17 cellular contexts compared by ENCODE assay signal in the genomic region with DNA sequence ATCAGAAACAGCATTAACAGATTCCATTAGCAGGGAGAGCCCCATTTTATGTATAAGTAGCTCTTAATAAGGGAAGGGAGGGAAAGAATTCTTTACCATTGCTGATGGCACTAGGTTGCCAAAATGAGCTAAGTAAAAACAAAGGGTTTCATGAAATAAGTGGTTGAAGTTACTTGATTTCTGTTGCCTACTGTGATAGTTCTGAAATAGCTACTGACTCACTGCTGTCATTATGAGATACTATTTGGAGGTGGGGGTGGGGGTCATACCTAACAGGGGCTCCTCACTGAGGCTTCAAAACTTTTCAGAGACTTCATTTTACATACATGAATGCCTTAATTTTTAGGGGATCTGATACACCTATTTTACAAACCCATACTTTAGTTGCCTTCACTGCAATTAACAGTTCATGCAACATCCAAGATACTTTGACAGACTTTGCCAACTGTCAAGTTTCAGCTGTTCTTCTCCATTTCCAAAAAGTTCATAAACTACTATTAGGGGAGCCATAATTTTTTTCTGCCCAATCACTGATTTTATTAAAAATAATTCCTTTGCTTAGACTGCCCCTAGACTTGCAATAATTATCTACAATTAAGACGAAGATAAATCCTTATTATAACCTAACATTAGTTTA. TPM values are rescaled to one million over a fixed set of nuclear protein-coding genes. Genes with fewer than 3 reads are reported as not detected.
DNase-seq lines count a peak whose midpoint lies in the region; ATAC-seq, FAIRE-seq and TF ChIP-seq lines count a peak whose summit lies in the region.
"Had no signal": no experiment of that assay in that cellular context is flagged by ENCODE, and none has a peak within 500 bp of the region (broad histone marks: within the 10 kb centered on the region; RNA-seq: fewer than 3 reads in every experiment).

No MANE protein-coding gene starts in this region.

- TF ChIP-seq POLR2A in K562 (conservative IDR thresholded peaks at IDR 0.05), result no peak

- DNase-seq in K562 (ENCODE audit: extremely low read depth in 1 of 4, low spot score in 3 of 4) (peak in 1 of 4 experiments; percentile 18), nephron progenitor cell (no peak), GF-D8 (lab: John Stamatoyannopoulos, UW) (no peak), activated T-cell treated with anti-CD3 and anti-CD28 coated beads for 4 hours (no peak)
- DNase-seq in activated naive CD4-positive, alpha-beta T cell treated with anti-CD3 and anti-CD28 coated beads, Interleukin-2, amount 50 U/mL, for 16 hours, result no peak
- DNase-seq: activated CD4-positive, alpha-beta T cell treated with anti-CD3 and anti-CD28 coated beads, Interleukin-2, amount 10 ng/mL, durations not matched to agents 7 days and 5 days; activated CD8-positive, alpha-beta memory T cell treated with anti-CD3 and anti-CD28 coated beads, Interleukin-2, amount 50 U/mL, for 48 hours; anterior cingulate cortex; Caco-2; left lung; NCI-H1417 treated with DMSO at 0.1 percent for 48 hours; NCI-H2171 treated with DMSO at 0.1 percent for 48 hours; stimulated activated CD4-positive, alpha-beta T cell treated with anti-CD3 and anti-CD28 coated beads, Interleukin-4, amount 100 ng/mL, for 1 hour; T-cell had no signal

- no peak for FAIRE-seq in K562 (lab: Jason Lieb, UNC)

- H3K27ac Mint-ChIP-seq in nephron progenitor cell, result peak overlapping the region; percentile 7
- H3K27ac Mint-ChIP-seq: activated CD4-positive, alpha-beta T cell treated with anti-CD3 and anti-CD28 coated beads, Interleukin-2, amount 10 ng/mL, durations not matched to agents 7 days and 5 days; T-cell had no signal

- POLR2A ChIA-PET in K562 (lab: Yijun Ruan, JAX), result interaction anchor here (0.9 kb wide), 1 partner anchor 16 kb away, joined by 3 read pairs; no protein-coding TSS in a partner anchor

- 38% methylated on average over 1 of the region's 1 CpG for WGBS in K562 (ENCODE audit: insufficient coverage, low coverage, missing lambda C conversion rate)

- H3K9ac ChIP-seq in BLaER1 treated with 17β-estradiol and CSF1 and Interleukin-3, amounts not matched to agents 10 nM and 100 nM, result no peak overlapping the region
- H3K9ac ChIP-seq in HUES48 (ENCODE audit: low read depth, low read length) (no peak overlapping the region), K562 (ENCODE audit: insufficient read depth in 1 of 2, low read depth in 2 of 2, low read length in 2 of 2) (no peak overlapping the region)

- H3K27ac ChIP-seq in BLaER1 treated with 17β-estradiol and CSF1 and Interleukin-3, amounts not matched to agents 10 nM and 100 nM, result no peak overlapping the region
- H3K27ac ChIP-seq in HUES48 (ENCODE audit: low read depth, low read length), result no peak overlapping the region
- no peak overlapping the region for H3K27ac ChIP-seq in K562 (ENCODE audit: extremely low read depth, low read depth, low read length)
- H3K27ac ChIP-seq: coronary artery, left lung had no signal

- peaks cover 0 to 6% (median 0%) of the 10 kb centered on the region in 11 experiments; a peak in 3 of 22 replicates for H3K9me3 ChIP-seq in BLaER1 treated with 17β-estradiol and CSF1 and Interleukin-3, amounts not matched to agents 10 nM and 100 nM (replicated peaks in 1 of 11)
- H3K9me3 ChIP-seq in HUES48 (ENCODE audit: control insufficient read depth, insufficient read depth, low read length), result no peaks in the 10 kb centered on the region
- H3K9me3 ChIP-seq in K562 (replicated peaks; ENCODE audit: control insufficient read depth, insufficient read depth, low read depth, low read length), result no peaks in the 10 kb centered on the region
- H3K9me3 ChIP-seq: Caco-2, left lung had no signal

- in situ Hi-C loops in K562 (cut with MboI), result no loop called here

- H3K4me2 ChIP-seq in BLaER1 treated with 17β-estradiol and CSF1 and Interleukin-3, amounts not matched to agents 10 nM and 100 nM, result peak overlapping the region; percentile 51 to 98 (median 92)
- H3K4me2 ChIP-seq in K562 (ENCODE audit: insufficient read depth, low read length), result peak overlapping the region; percentile 43; the same call in 1 of the 2 replicates

- no peak for TF ChIP-seq RAD21 in K562 (CRISPR knock-in tag; conservative IDR thresholded peaks at IDR 0.05 in 1 of 2, IDR thresholded peaks at IDR 0.05 in 1 of 2)

- H3K4me1 ChIP-seq in BLaER1 treated with 17β-estradiol and CSF1 and Interleukin-3, amounts not matched to agents 10 nM and 100 nM, result peaks cover 38 to 52% (median 45%) of the 10 kb centered on the region in 10 experiments
- peaks cover 45% of the 10 kb centered on the region for H3K4me1 ChIP-seq in HUES48 (ENCODE audit: control insufficient read depth, insufficient read depth, low read length)
- H3K4me1 ChIP-seq in K562 (replicated peaks in 1 of 2; ENCODE audit: control insufficient read depth in 2 of 2, insufficient read depth in 2 of 2, low read length in 2 of 2), result peaks cover 18 to 25% of the 10 kb centered on the region in 2 experiments

- H4K20me1 ChIP-seq in BLaER1 treated with 17β-estradiol and CSF1 and Interleukin-3, amounts not matched to agents 10 nM and 100 nM, result peaks cover 0 to 57% (median 21%) of the 10 kb centered on the region in 11 experiments; a peak in 16 of 22 replicates
- H4K20me1 ChIP-seq in K562 (replicated peaks; ENCODE audit: control insufficient read depth, insufficient read depth, low read length), result peaks cover 13% of the 10 kb centered on the region

- no peak overlapping the region for H3K4me3 ChIP-seq in BLaER1 treated with 17β-estradiol and CSF1 and Interleukin-3, amounts not matched to agents 10 nM and 100 nM
- H3K4me3 ChIP-seq in HUES48 (ENCODE audit: low read depth, low read length) (0 out of 2 replicates have a peak overlapping the region, but pooled peaks have one; percentile 24), K562 (no peak overlapping the region)
- H3K4me3 ChIP-seq: coronary artery, left lung had no signal

- peaks cover 29% of the 10 kb centered on the region for H3K36me3 Mint-ChIP-seq in nephron progenitor cell (ENCODE audit: low read depth)
- H3K36me3 Mint-ChIP-seq: T-cell had no signal

- TF ChIP-seq EP300 in K562 (IDR thresholded peaks at IDR 0.05; ENCODE audit: low read length), result no peak

- H3K79me2 ChIP-seq in K562 (ENCODE audit: control insufficient read depth, insufficient read depth, low read length), result peaks cover 84% of the 10 kb centered on the region

- H3K4me1 Mint-ChIP-seq in nephron progenitor cell, result peaks cover 61% of the 10 kb centered on the region

- TF ChIP-seq CTCF in K562 (IDR thresholded peaks at IDR 0.05 in 2 of 3, conservative IDR thresholded peaks at IDR 0.05 in 1 of 3; ENCODE audit: insufficient read depth in 2 of 3, low read depth in 1 of 3, low read length in 3 of 3) (no peak), nephron progenitor cell (IDR thresholded peaks at IDR 0.05) (no peak)

- no TSS peak for BruUV-seq in K562 (replicated peaks; lab: Mats Ljungman, UMichigan)

- CTCF ChIA-PET in K562 (lab: Yijun Ruan, JAX; ENCODE audit: low intra/inter-chr PET ratio), result no interaction called here

- H3K4me3 Mint-ChIP-seq in nephron progenitor cell, result peak overlapping the region; percentile 99
- H3K4me3 Mint-ChIP-seq: activated CD4-positive, alpha-beta T cell treated with anti-CD3 and anti-CD28 coated beads, Interleukin-2, amount 10 ng/mL, durations not matched to agents 7 days and 5 days; T-cell had no signal

- H3K9me1 ChIP-seq in K562 (ENCODE audit: control insufficient read depth, insufficient read depth, low read length), result peaks cover 5% of the 10 kb centered on the region

- H2AFZ ChIP-seq in K562 (ENCODE audit: low read depth, low read length), result no peak overlapping the region

- intact Hi-C loops in K562 (cut with micrococcal nuclease), result no loop called here

- ATAC-seq in K562, result no peak
- ATAC-seq: left lung, T-cell had no signal

- no peaks in the 10 kb centered on the region for H3K27me3 Mint-ChIP-seq in nephron progenitor cell (ENCODE audit: low read depth, poor library complexity)

- peaks cover 0 to 17% (median 10%) of the 10 kb centered on the region in 11 experiments; a peak in 13 of 22 replicates for H3K36me3 ChIP-seq in BLaER1 treated with 17β-estradiol and CSF1 and Interleukin-3, amounts not matched to agents 10 nM and 100 nM
- H3K36me3 ChIP-seq in HUES48 (ENCODE audit: control insufficient read depth, insufficient read depth, low read length), result no peaks in the 10 kb centered on the region
- no peaks in the 10 kb centered on the region for H3K36me3 ChIP-seq in K562 (ENCODE audit: control insufficient read depth, insufficient read depth, low read length)
- H3K36me3 ChIP-seq: left lung had no signal

- H3K9me3 Mint-ChIP-seq in nephron progenitor cell, result no peaks in the 10 kb centered on the region
- H3K9me3 Mint-ChIP-seq: activated CD4-positive, alpha-beta T cell treated with anti-CD3 and anti-CD28 coated beads, Interleukin-2, amount 10 ng/mL, durations not matched to agents 7 days and 5 days; T-cell had no signal

- H3K27me3 ChIP-seq in BLaER1 treated with 17β-estradiol and CSF1 and Interleukin-3, amounts not matched to agents 10 nM and 100 nM, result no peaks in the 10 kb centered on the region
- H3K27me3 ChIP-seq in HUES48 (ENCODE audit: control insufficient read depth, insufficient read depth, low read length) (no peaks in the 10 kb centered on the region), K562 (ENCODE audit: control insufficient read depth in 2 of 2, insufficient read depth in 2 of 2, low read length in 2 of 2) (no peaks in the 10 kb centered on the region)

TF ChIP-seq in K562, 482 proteins besides CTCF, POLR2A, EP300 and RAD21 (continues in another document):
- peak; percentile 80 for TF ChIP-seq MEF2A (IDR thresholded peaks at IDR 0.05; ENCODE audit: control insufficient read depth, low read depth, low read length)

RNA-seq across cellular contexts. Expression of a gene that starts 4.6 kb away (rescaled TPM):
- total RNA-seq in K562 (2011; cell fraction: chromatin; rRNA removed; ENCODE audit: low replicate concordance), result 9.6 and 22.9 TPM in 2 replicates
- 7.6 and 9.0 TPM in 2 replicates for total RNA-seq in K562 (2011; cell fraction: nucleolus; rRNA removed)
- total RNA-seq in K562 (2011; cell fraction: nucleoplasm; rRNA removed), result 10.0 and 12.4 TPM in 2 replicates
- total RNA-seq in K562 (2014; rRNA removed) (9.9 and 11.0 TPM in 2 replicates), K562 (2014; rRNA removed; fragmentation: Illumina TruSeq; extraction: Trizol) (30.1 and 31.0 TPM in 2 replicates), K562 (2015; rRNA removed; fragmentation: Illumina TruSeq; extraction: Trizol) (35.7 and 39.9 TPM in 2 replicates), K562 (2021) (18.6 and 19.2 TPM in 2 replicates)
- polyA plus RNA-seq in K562 (2011; rRNA removed) (9.0 and 9.4 TPM in 2 replicates), K562 (2014; fragmentation: Illumina TruSeq; extraction: Trizol) (13.6 and 14.0 TPM in 2 replicates), K562 (2014; fragmentation: Nextera tagmentation; extraction: Ambion mirVana) (1 to 10 TPM; 6.3 to 8.4 TPM), K562 (2014; rRNA removed) (6.6 and 7.0 TPM in 2 replicates)
- polyA plus RNA-seq in K562 (2011; cell fraction: cytosol; rRNA removed), result 1.9 and 3.7 TPM in 2 replicates
- polyA plus RNA-seq in K562 (2011; cell fraction: nucleus; rRNA removed), result 2.7 and 3.4 TPM in 2 replicates
- 5.8 and 13.7 TPM in 2 replicates for polyA plus RNA-seq in K562 (2012)
- 36.1 and 36.9 TPM in 2 replicates for polyA minus RNA-seq in K562 (2011; rRNA and poly(A)+ RNA removed)
- 21.1 and 21.9 TPM in 2 replicates for polyA minus RNA-seq in K562 (2011; cell fraction: cytosol; rRNA and poly(A)+ RNA removed)
- 10.6 and 18.3 TPM in 2 replicates for polyA minus RNA-seq in K562 (2011; cell fraction: nucleus; rRNA and poly(A)+ RNA removed)
